In the genomic region with DNA sequence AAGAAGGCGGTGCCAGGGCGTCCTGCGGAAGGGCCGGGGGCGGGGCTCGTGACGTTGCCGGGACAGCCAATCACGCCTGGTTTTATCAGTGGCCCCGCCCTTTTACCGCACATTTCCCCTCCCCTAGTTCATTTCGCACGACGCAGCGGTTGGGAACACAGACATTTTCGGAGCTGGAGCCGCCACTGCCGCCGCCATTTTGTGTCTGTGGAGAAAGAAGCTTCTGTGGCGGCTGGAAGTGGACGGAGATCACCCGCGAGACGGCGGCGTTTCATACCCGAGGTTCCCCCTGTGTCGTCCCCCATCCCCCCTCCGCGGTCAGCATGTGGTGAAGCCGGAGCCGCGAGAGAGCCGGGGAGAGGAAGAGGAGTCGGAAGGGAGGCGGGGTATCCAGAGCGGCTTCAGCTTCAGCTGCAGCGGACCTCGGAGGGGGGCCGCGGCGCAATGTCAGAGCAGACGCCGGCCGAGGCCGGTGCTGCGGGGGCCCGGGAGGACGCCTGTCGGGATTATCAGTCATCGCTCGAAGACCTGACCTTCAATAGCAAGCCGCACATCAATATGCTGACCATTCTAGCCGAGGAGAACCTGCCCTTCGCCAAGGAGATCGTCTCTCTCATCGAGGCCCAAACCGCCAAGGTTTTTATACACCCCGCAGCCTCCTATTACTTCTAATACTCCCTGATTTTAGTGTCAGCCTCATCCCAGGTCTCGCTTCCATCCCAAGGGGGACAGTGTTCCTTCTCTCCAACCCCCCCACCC, we compare ENCODE assay signal across 8 cellular contexts. TPM values are rescaled to one million over a fixed set of nuclear protein-coding genes. Genes with fewer than 3 reads are reported as not detected.
A peak's percentile ranks its signal among the peaks of the same experiment; 100 is the strongest.
DNase-seq lines count a peak whose midpoint lies in the region; ATAC-seq and TF ChIP-seq lines count a peak whose summit lies in the region.

A gene with protein sequence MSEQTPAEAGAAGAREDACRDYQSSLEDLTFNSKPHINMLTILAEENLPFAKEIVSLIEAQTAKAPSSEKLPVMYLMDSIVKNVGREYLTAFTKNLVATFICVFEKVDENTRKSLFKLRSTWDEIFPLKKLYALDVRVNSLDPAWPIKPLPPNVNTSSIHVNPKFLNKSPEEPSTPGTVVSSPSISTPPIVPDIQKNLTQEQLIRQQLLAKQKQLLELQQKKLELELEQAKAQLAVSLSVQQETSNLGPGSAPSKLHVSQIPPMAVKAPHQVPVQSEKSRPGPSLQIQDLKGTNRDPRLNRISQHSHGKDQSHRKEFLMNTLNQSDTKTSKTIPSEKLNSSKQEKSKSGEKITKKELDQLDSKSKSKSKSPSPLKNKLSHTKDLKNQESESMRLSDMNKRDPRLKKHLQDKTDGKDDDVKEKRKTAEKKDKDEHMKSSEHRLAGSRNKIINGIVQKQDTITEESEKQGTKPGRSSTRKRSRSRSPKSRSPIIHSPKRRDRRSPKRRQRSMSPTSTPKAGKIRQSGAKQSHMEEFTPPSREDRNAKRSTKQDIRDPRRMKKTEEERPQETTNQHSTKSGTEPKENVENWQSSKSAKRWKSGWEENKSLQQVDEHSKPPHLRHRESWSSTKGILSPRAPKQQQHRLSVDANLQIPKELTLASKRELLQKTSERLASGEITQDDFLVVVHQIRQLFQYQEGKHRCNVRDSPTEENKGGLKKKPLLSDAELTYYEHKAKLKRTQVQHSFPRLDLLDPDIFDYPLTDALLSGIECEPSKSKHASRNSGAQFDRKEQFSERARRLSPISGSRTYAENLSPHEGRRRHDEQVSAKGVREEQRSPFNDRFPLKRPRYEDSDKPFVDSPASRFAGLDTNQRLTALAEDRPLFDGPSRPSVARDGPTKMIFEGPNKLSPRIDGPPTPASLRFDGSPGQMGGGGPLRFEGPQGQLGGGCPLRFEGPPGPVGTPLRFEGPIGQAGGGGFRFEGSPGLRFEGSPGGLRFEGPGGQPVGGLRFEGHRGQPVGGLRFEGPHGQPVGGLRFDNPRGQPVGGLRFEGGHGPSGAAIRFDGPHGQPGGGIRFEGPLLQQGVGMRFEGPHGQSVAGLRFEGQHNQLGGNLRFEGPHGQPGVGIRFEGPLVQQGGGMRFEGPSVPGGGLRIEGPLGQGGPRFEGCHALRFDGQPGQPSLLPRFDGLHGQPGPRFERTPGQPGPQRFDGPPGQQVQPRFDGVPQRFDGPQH (N-terminal part only) (plus strand): TSS at position 136 of the 759 bp plus-strand sequence. CDS start 309 bp downstream, at position 445.

- peaks cover 0 to 37% (median 35%) of the 10 kb centered on the region in 9 donors for H3K4me1 ChIP-seq in heart right ventricle

- TF ChIP-seq CTCF in AG04450 (IDR thresholded peaks at IDR 0.05; ENCODE audit: low read depth, low read length), result no peak
- TF ChIP-seq CTCF in heart right ventricle (IDR thresholded peaks at IDR 0.05), result no peak

- peak; percentile 97 for TF ChIP-seq POLR2A in GM19193 (IDR thresholded peaks at IDR 0.05; ENCODE audit: extremely low read depth, insufficient read depth, insufficient read length)

- no peaks in the 10 kb centered on the region for H3K27me3 ChIP-seq in AG04450 (ENCODE audit: control insufficient read depth, insufficient read depth, low read length)
- no peaks in the 10 kb centered on the region for H3K27me3 ChIP-seq in heart right ventricle

- peaks cover 33 to 53% of the 10 kb centered on the region in 2 donors for H3K36me3 Mint-ChIP-seq in activated naive CD4-positive, alpha-beta T cell treated with anti-CD3 and anti-CD28 coated beads, Interleukin-2, amount 50 U/mL, for 72 hours

- CTCF ChIA-PET in AG04450 (lab: Charles Lee), result interaction anchor here (1.2 kb wide), 1 partner anchor 93 kb away, joined by 5 read pairs; no protein-coding TSS in a partner anchor

- intact Hi-C loops in heart right ventricle (cut with DNase I), result loop anchor here in 9 of 10 donors (1.0 to 10.0 kb wide), 13 partner anchors 35 to 255 kb away; a partner anchor contains a TSS

- H3K9me3 ChIP-seq in AG04450 (ENCODE audit: control insufficient read depth, insufficient read depth, low read length) (no peaks in the 10 kb centered on the region; the same call in 1 of the 2 replicates), heart right ventricle (no peaks in the 10 kb centered on the region)

- no peak for DNase-seq in AG04450 (ENCODE audit: low read depth, low spot score)
- DNase-seq in activated naive CD4-positive, alpha-beta T cell treated with anti-CD3 and anti-CD28 coated beads, Interleukin-2, amount 50 U/mL, for 72 hours (ENCODE audit: low spot score in 2 of 2), result peak in 1 of 2 donors; percentile 88
- no peak for DNase-seq in heart right ventricle
- no peak for DNase-seq in renal cortical epithelial cell (ENCODE audit: low read depth)
- DNase-seq in RKO (ENCODE audit: low spot score), result no peak
- DNase-seq in COLO829 (ENCODE audit: low spot score), result no peak

- POLR2A ChIA-PET in AG04450 (lab: Yijun Ruan, JAX), result interaction anchor here (0.6 to 2.8 kb wide), 19 partner anchors 9 to 256 kb away, joined by 3 to 36 read pairs (median 4); a partner anchor contains a TSS

- H3K4me3 ChIP-seq in AG04450 (ENCODE audit: low read depth, low read length) (peak within 1 kb of the TSS; percentile 90), heart right ventricle (peak within 1 kb of the TSS; percentile 82 to 99 (median 90))

- H3K27ac Mint-ChIP-seq in activated naive CD4-positive, alpha-beta T cell treated with anti-CD3 and anti-CD28 coated beads, Interleukin-2, amount 50 U/mL, for 72 hours, result peak within 1 kb of the TSS; percentile 98 to 100

- H3K27ac ChIP-seq in AG04450 (ENCODE audit: low read depth, low read length) (peak within 1 kb of the TSS; percentile 96), heart right ventricle (peak within 1 kb of the TSS; percentile 93 to 100 (median 99))

- H3K9me3 Mint-ChIP-seq in activated naive CD4-positive, alpha-beta T cell treated with anti-CD3 and anti-CD28 coated beads, Interleukin-2, amount 50 U/mL, for 72 hours, result no peaks in the 10 kb centered on the region

- 0% methylated on average over 60 of the region's 60 CpGs for WGBS in heart right ventricle, 2 donors

- peak; percentile 2 for ATAC-seq in HG03521 (IDR thresholded peaks at IDR 0.05; ENCODE audit: unreplicated experiment)
- ATAC-seq in activated naive CD4-positive, alpha-beta T cell treated with anti-CD3 and anti-CD28 coated beads, Interleukin-2, amount 50 U/mL, for 72 hours, result peak; percentile 11
- peak in 7 of 8 donors; percentile 17 to 57 (median 33) for ATAC-seq in heart right ventricle

- H3K36me3 ChIP-seq in heart right ventricle, result peaks cover 0 to 22% (median 0%) of the 10 kb centered on the region in 9 donors

RNA-seq across cellular contexts. Expression of the gene that starts here (rescaled TPM):
- 20.0 and 32.7 TPM in 2 replicates for polyA plus RNA-seq in AG04450 (2011; rRNA removed)
- polyA minus RNA-seq in AG04450 (2011; rRNA and poly(A)+ RNA removed), result 23.1 and 43.8 TPM in 2 replicates
- 10 to 100 TPM; 50.0 to 63.1 TPM for total RNA-seq in activated naive CD4-positive, alpha-beta T cell treated with anti-CD3 and anti-CD28 coated beads, Interleukin-2, amount 50 U/mL, for 72 hours
- 10 to 100 TPM; 22.2 to 38.4 (median 28.7) TPM for total RNA-seq in heart right ventricle
- polyA plus RNA-seq in heart right ventricle, result 10 to 100 TPM; 14.7 to 29.3 TPM
- total RNA-seq in renal cortical epithelial cell, result 15.1 and 48.0 TPM in 2 replicates
